8 cellular contexts compared by ENCODE assay signal in genomic region chr15:58628206-58629057, GRCh38.
DNase-seq lines count a peak whose midpoint lies in the region; ATAC-seq and TF ChIP-seq lines count a peak whose summit lies in the region.

No MANE protein-coding gene starts in this region.

- H3K9me3 ChIP-seq in right atrium auricular region = no peaks in the 10 kb centered on the region
- no peaks in the 10 kb centered on the region for H3K9me3 ChIP-seq in stomach

- peak; percentile 14 for DNase-seq in HCEC 1CT
- no peak for DNase-seq in activated CD4-positive, alpha-beta memory T cell treated with anti-CD3 and anti-CD28 coated beads for 36 hours
- DNase-seq in right atrium auricular region (ENCODE audit: low spot score) = no peak
- no peak for DNase-seq in stomach
- DNase-seq in T1000 (lab: John Stamatoyannopoulos, UW) = no peak
- no peak for DNase-seq in NCI-H82 (lab: John Stamatoyannopoulos, UW)

- peaks cover 42% of the 10 kb centered on the region for H3K4me1 Mint-ChIP-seq in activated CD4-positive, alpha-beta memory T cell treated with anti-CD3 and anti-CD28 coated beads for 36 hours (ENCODE audit: low read depth)

- no peaks in the 10 kb centered on the region for H3K27me3 Mint-ChIP-seq in activated CD4-positive, alpha-beta memory T cell treated with anti-CD3 and anti-CD28 coated beads for 36 hours

- no peaks in the 10 kb centered on the region for H3K9me3 Mint-ChIP-seq in activated CD4-positive, alpha-beta memory T cell treated with anti-CD3 and anti-CD28 coated beads for 36 hours

- H3K4me3 ChIP-seq in right atrium auricular region (peak overlapping the region; percentile 10 to 28), stomach (peak overlapping the region in 3 of 4 donors; percentile 26 to 31 (median 29))

- 36 to 53% (median 41%) methylated on average over 3 of the region's 3 CpGs for WGBS in stomach, 5 donors

- H3K4me1 ChIP-seq in right atrium auricular region (peaks cover 0 to 25% of the 10 kb centered on the region in 2 donors), stomach (peaks cover 10 to 33% (median 22%) of the 10 kb centered on the region in 4 donors)

- H3K27me3 ChIP-seq in right atrium auricular region (no peaks in the 10 kb centered on the region), stomach (no peaks in the 10 kb centered on the region)

- H3K36me3 Mint-ChIP-seq in activated CD4-positive, alpha-beta memory T cell treated with anti-CD3 and anti-CD28 coated beads for 36 hours = peaks cover 31% of the 10 kb centered on the region

- H3K27ac Mint-ChIP-seq in activated CD4-positive, alpha-beta memory T cell treated with anti-CD3 and anti-CD28 coated beads for 36 hours = peak overlapping the region; percentile 92

- TF ChIP-seq EP300 in stomach (IDR thresholded peaks at IDR 0.05) = no peak

- CTCF ChIA-PET in activated CD4-positive, alpha-beta memory T cell treated with anti-CD3 and anti-CD28 coated beads for 36 hours (lab: Charles Lee) = interaction anchor here (1.8 kb wide), 1 partner anchor 11 kb away, joined by 4 read pairs; no protein-coding TSS in a partner anchor

- intact Hi-C loops in activated CD4-positive, alpha-beta memory T cell treated with anti-CD3 and anti-CD28 coated beads for 36 hours (cut with micrococcal nuclease) = no loop called here
- intact Hi-C loops in stomach (cut with DNase I; ENCODE audit: low total_unique reads) = no loop called here

- peak overlapping the region; percentile 73 for H3K4me3 Mint-ChIP-seq in activated CD4-positive, alpha-beta memory T cell treated with anti-CD3 and anti-CD28 coated beads for 36 hours

- POLR2A ChIA-PET in activated CD4-positive, alpha-beta memory T cell treated with anti-CD3 and anti-CD28 coated beads for 36 hours (lab: Charles Lee) = interaction anchor here (0.8 to 1.2 kb wide), 2 partner anchors 120 to 121 kb away, joined by 3 to 4 read pairs; partner anchors contain the start of gene ADAM10

- TF ChIP-seq POLR2A in stomach (IDR thresholded peaks at IDR 0.05) = no peak

- no peak for TF ChIP-seq CTCF in right atrium auricular region (IDR thresholded peaks at IDR 0.05)
- no peak for TF ChIP-seq CTCF in stomach (IDR thresholded peaks at IDR 0.05)

- H3K27ac ChIP-seq in right atrium auricular region (peak overlapping the region; percentile 69 to 74), stomach (peak overlapping the region; percentile 62 to 80 (median 68))

- no peaks in the 10 kb centered on the region for H3K36me3 ChIP-seq in right atrium auricular region
- H3K36me3 ChIP-seq in stomach = peaks cover 3 to 26% (median 19%) of the 10 kb centered on the region in 4 donors

- no peak for ATAC-seq in GM21360 (IDR thresholded peaks at IDR 0.05; ENCODE audit: unreplicated experiment)
- ATAC-seq in GM21825 (IDR thresholded peaks at IDR 0.05; ENCODE audit: unreplicated experiment) = no peak
